1 cellular context compared by ENCODE assay signal in the genomic region with DNA sequence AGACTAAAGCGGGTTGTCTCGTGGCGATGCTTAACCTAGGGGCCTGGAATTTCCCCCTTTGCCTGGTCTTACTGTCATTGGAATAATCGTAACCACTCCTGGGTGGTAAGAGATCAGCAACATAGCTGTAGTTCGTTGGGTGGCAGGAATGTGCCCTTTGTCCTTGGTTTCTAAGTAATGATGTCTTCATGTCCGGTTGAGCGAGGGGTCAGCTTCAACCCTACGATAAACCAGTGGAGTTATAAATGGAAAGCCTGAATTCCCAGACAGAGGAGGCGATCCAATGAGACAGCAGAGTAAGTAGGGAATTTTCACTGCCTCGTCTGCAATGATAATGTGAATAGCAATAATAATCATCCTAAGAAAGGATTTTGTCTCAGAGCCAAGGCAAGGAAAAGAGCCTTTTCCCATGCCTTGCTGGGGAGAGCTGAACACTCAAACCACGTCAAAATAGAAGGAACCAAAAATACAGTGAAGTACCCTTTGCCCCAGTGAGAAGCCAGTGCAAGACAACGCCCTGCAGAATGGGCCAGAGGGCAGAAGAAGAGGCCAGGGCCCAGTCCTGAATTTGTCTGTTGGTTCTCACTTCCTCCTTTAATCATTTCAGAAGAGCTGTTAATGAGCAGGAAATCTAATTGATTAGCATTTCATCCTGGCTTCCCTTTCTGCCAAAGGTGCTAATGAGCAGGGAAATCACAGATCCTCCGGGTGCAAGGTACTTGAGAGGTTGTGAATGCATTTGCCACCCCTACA.
TF ChIP-seq lines count a peak whose summit lies in the region.

No MANE protein-coding gene starts in this region.

TF ChIP-seq in GM12878, 131 proteins besides CTCF, POLR2A, EP300 and RAD21 (continues in another document):
- no peak for TF ChIP-seq SMAD5 (IDR thresholded peaks at IDR 0.05; ENCODE audit: low read depth)
- TF ChIP-seq, protein P1, sequence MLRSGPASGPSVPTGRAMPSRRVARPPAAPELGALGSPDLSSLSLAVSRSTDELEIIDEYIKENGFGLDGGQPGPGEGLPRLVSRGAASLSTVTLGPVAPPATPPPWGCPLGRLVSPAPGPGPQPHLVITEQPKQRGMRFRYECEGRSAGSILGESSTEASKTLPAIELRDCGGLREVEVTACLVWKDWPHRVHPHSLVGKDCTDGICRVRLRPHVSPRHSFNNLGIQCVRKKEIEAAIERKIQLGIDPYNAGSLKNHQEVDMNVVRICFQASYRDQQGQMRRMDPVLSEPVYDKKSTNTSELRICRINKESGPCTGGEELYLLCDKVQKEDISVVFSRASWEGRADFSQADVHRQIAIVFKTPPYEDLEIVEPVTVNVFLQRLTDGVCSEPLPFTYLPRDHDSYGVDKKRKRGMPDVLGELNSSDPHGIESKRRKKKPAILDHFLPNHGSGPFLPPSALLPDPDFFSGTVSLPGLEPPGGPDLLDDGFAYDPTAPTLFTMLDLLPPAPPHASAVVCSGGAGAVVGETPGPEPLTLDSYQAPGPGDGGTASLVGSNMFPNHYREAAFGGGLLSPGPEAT (IDR thresholded peaks at IDR 0.05; ENCODE audit: low read depth), result peak; percentile 24; the same call in 1 of the 2 replicates
- TF ChIP-seq IKZF1 (conservative IDR thresholded peaks at IDR 0.05), result peak; percentile 83
- no peak for TF ChIP-seq FOXM1 (IDR thresholded peaks at IDR 0.05; ENCODE audit: low read depth, low read length)
- TF ChIP-seq, protein P2, sequence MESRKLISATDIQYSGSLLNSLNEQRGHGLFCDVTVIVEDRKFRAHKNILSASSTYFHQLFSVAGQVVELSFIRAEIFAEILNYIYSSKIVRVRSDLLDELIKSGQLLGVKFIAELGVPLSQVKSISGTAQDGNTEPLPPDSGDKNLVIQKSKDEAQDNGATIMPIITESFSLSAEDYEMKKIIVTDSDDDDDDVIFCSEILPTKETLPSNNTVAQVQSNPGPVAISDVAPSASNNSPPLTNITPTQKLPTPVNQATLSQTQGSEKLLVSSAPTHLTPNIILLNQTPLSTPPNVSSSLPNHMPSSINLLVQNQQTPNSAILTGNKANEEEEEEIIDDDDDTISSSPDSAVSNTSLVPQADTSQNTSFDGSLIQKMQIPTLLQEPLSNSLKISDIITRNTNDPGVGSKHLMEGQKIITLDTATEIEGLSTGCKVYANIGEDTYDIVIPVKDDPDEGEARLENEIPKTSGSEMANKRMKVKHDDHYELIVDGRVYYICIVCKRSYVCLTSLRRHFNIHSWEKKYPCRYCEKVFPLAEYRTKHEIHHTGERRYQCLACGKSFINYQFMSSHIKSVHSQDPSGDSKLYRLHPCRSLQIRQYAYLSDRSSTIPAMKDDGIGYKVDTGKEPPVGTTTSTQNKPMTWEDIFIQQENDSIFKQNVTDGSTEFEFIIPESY (IDR thresholded peaks at IDR 0.05), result no peak
- TF ChIP-seq PBX3 (IDR thresholded peaks at IDR 0.05; ENCODE audit: insufficient replicate concordance, low read depth, low read length), result no peak
- peak; percentile 73 for TF ChIP-seq DPF2 (IDR thresholded peaks at IDR 0.05)
- TF ChIP-seq PML (IDR thresholded peaks at IDR 0.05; ENCODE audit: low read length), result no peak
- no peak for TF ChIP-seq SMARCA5 (IDR thresholded peaks at IDR 0.05)
- TF ChIP-seq ZBTB11 (CRISPR knock-in tag; IDR thresholded peaks at IDR 0.05), result no peak
- 0 out of 2 replicates have a peak, but pooled peaks have one; percentile 38 for TF ChIP-seq RCOR1 (conservative IDR thresholded peaks at IDR 0.05; ENCODE audit: low read depth, low read length)
- TF ChIP-seq MYC (IDR thresholded peaks at IDR 0.05; ENCODE audit: insufficient read depth, insufficient read length, insufficient replicate concordance, low read length, severe bottlenecking), result no peak
- no peak for TF ChIP-seq MXI1 (IDR thresholded peaks at IDR 0.05; ENCODE audit: low read depth, low read length)
- peak; percentile 78 to 86 for TF ChIP-seq IKZF2 (IDR thresholded peaks at IDR 0.05)
- no peak for TF ChIP-seq RBBP5 (conservative IDR thresholded peaks at IDR 0.05)
- TF ChIP-seq NBN (IDR thresholded peaks at IDR 0.05), result 0 out of 2 replicates have a peak, but pooled peaks have one; percentile 26
- TF ChIP-seq USF2 (IDR thresholded peaks at IDR 0.05; ENCODE audit: borderline replicate concordance, low read depth, low read length), result no peak
- no peak for TF ChIP-seq GATAD2B (conservative IDR thresholded peaks at IDR 0.05; ENCODE audit: low read depth)
- TF ChIP-seq BCL11A (IDR thresholded peaks at IDR 0.05; ENCODE audit: low read depth, low read length), result peak; percentile 75; the same call in 1 of the 2 replicates
- no peak for TF ChIP-seq IRF5 (IDR thresholded peaks at IDR 0.05; ENCODE audit: borderline replicate concordance)
- TF ChIP-seq MTA2 (IDR thresholded peaks at IDR 0.05; ENCODE audit: low read depth), result peak; percentile 97
- TF ChIP-seq, protein P3, sequence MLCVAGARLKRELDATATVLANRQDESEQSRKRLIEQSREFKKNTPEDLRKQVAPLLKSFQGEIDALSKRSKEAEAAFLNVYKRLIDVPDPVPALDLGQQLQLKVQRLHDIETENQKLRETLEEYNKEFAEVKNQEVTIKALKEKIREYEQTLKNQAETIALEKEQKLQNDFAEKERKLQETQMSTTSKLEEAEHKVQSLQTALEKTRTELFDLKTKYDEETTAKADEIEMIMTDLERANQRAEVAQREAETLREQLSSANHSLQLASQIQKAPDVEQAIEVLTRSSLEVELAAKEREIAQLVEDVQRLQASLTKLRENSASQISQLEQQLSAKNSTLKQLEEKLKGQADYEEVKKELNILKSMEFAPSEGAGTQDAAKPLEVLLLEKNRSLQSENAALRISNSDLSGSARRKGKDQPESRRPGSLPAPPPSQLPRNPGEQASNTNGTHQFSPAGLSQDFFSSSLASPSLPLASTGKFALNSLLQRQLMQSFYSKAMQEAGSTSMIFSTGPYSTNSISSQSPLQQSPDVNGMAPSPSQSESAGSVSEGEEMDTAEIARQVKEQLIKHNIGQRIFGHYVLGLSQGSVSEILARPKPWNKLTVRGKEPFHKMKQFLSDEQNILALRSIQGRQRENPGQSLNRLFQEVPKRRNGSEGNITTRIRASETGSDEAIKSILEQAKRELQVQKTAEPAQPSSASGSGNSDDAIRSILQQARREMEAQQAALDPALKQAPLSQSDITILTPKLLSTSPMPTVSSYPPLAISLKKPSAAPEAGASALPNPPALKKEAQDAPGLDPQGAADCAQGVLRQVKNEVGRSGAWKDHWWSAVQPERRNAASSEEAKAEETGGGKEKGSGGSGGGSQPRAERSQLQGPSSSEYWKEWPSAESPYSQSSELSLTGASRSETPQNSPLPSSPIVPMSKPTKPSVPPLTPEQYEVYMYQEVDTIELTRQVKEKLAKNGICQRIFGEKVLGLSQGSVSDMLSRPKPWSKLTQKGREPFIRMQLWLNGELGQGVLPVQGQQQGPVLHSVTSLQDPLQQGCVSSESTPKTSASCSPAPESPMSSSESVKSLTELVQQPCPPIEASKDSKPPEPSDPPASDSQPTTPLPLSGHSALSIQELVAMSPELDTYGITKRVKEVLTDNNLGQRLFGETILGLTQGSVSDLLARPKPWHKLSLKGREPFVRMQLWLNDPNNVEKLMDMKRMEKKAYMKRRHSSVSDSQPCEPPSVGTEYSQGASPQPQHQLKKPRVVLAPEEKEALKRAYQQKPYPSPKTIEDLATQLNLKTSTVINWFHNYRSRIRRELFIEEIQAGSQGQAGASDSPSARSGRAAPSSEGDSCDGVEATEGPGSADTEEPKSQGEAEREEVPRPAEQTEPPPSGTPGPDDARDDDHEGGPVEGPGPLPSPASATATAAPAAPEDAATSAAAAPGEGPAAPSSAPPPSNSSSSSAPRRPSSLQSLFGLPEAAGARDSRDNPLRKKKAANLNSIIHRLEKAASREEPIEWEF (IDR thresholded peaks at IDR 0.05; ENCODE audit: insufficient replicate concordance, low read depth, low read length), result no peak
- no peak for TF ChIP-seq ELK1 (IDR thresholded peaks at IDR 0.05; ENCODE audit: low read depth, low read length)
- TF ChIP-seq, protein P4, sequence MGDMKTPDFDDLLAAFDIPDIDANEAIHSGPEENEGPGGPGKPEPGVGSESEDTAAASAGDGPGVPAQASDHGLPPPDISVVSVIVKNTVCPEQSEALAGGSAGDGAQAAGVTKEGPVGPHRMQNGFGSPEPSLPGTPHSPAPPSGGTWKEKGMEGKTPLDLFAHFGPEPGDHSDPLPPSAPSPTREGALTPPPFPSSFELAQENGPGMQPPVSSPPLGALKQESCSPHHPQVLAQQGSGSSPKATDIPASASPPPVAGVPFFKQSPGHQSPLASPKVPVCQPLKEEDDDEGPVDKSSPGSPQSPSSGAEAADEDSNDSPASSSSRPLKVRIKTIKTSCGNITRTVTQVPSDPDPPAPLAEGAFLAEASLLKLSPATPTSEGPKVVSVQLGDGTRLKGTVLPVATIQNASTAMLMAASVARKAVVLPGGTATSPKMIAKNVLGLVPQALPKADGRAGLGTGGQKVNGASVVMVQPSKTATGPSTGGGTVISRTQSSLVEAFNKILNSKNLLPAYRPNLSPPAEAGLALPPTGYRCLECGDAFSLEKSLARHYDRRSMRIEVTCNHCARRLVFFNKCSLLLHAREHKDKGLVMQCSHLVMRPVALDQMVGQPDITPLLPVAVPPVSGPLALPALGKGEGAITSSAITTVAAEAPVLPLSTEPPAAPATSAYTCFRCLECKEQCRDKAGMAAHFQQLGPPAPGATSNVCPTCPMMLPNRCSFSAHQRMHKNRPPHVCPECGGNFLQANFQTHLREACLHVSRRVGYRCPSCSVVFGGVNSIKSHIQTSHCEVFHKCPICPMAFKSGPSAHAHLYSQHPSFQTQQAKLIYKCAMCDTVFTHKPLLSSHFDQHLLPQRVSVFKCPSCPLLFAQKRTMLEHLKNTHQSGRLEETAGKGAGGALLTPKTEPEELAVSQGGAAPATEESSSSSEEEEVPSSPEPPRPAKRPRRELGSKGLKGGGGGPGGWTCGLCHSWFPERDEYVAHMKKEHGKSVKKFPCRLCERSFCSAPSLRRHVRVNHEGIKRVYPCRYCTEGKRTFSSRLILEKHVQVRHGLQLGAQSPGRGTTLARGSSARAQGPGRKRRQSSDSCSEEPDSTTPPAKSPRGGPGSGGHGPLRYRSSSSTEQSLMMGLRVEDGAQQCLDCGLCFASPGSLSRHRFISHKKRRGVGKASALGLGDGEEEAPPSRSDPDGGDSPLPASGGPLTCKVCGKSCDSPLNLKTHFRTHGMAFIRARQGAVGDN (IDR thresholded peaks at IDR 0.05), result no peak
- no peak for TF ChIP-seq ETV6 (conservative IDR thresholded peaks at IDR 0.05 in 1 of 2, IDR thresholded peaks at IDR 0.05 in 1 of 2; ENCODE audit: borderline replicate concordance in 1 of 2, low read depth in 1 of 2)
- TF ChIP-seq HDAC6 (IDR thresholded peaks at IDR 0.05; ENCODE audit: unreplicated experiment), result no peak
- peak; percentile 80 for TF ChIP-seq SPI1 (IDR thresholded peaks at IDR 0.05; ENCODE audit: borderline replicate concordance, insufficient read depth, low read depth, low read length)
